Comparison of ENCODE assay signal across 8 cellular contexts in the genomic region with DNA sequence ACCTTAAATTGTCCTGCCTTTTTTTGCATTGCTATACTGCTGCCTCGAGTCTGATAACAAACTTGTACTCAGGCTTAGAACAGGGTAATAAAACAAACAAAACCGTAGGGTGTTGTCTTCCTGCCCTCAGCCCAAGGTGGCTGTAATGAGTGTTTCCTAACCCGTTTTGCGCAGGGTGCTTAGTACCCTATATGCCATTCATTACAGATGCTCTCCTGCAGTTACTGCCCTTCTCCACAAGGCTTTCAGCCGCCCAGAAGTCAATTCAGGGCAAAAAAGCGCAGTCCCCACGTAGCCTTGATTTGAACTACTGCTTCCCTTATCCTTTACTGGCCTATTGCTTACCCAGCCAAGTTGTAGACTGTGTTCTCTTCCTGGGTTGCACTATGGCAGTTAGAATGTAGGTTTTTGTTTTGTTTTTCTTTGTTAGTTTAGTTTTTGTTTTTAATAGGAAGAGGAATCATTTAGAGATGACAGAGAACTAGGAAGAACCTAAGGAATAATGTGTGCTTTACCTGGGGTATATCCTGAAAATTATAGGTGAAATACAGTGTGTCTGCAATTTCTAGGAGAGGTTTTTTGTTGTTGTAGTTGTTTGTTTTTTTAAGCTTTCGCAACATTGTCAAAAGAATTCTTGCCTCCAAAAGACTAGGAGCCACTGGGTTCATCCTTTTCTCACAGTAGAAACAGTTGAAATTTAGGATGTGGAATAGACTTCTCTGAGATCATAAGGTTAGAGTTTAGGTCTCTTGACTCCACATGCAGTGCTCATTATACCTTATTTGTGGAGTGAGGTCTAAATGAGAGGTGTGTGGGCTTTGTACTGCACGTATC. TPM values are rescaled to one million over a fixed set of nuclear protein-coding genes. Genes with fewer than 3 reads are reported as not detected.
A peak's percentile ranks its signal among the peaks of the same experiment; 100 is the strongest.
DNase-seq lines count a peak whose midpoint lies in the region; ATAC-seq lines count a peak whose summit lies in the region.

No MANE protein-coding gene starts in this region.

- peak overlapping the region; percentile 81 for H3K4me2 ChIP-seq in mesendoderm (ENCODE audit: low read length)

- ATAC-seq in GM18502 (IDR thresholded peaks at IDR 0.05; ENCODE audit: poor library complexity, unreplicated experiment), result peak; percentile 59
- peak; percentile 51 for ATAC-seq in HG02973 (IDR thresholded peaks at IDR 0.05; ENCODE audit: unreplicated experiment)

- H3K27me3 Mint-ChIP-seq in activated CD4-positive, alpha-beta T cell treated with anti-CD3 and anti-CD28 coated beads, Interleukin-2, amount 10 ng/mL, durations not matched to agents 7 days and 5 days, result no peaks in the 10 kb centered on the region

- H3K4ac ChIP-seq in mesendoderm (ENCODE audit: low read depth, low read length), result no peak overlapping the region

- H3K9me3 Mint-ChIP-seq in activated CD4-positive, alpha-beta T cell treated with anti-CD3 and anti-CD28 coated beads, Interleukin-2, amount 10 ng/mL, durations not matched to agents 7 days and 5 days, result no peaks in the 10 kb centered on the region

- no peak overlapping the region for H4K8ac ChIP-seq in mesendoderm (ENCODE audit: low read depth, low read length)

- no peak overlapping the region for H3K27ac ChIP-seq in ectodermal cell (ENCODE audit: insufficient read depth, low read depth, low read length, poor library complexity, severe bottlenecking)
- no peak overlapping the region for H3K27ac ChIP-seq in mesendoderm (ENCODE audit: low read depth, low read length)

- H3K36me3 ChIP-seq in ectodermal cell (ENCODE audit: control insufficient read depth, insufficient read depth, low read length) (peaks cover 9% of the 10 kb centered on the region), mesendoderm (ENCODE audit: control insufficient read depth, insufficient read depth, low read length) (no peaks in the 10 kb centered on the region)

- no peak overlapping the region for H3K23ac ChIP-seq in mesendoderm (ENCODE audit: low read length)

- whole genome bisulfite sequencing in ectodermal cell, 2 experiments, result 17 to 30% methylated on average over 8 to 9 of the region's 9 CpGs
- WGBS in mesendoderm (ENCODE audit: extremely low coverage, insufficient coverage, low lambda C conversion rate), result no CpG with 5 or more reads among the region's 9 CpGs

- POLR2A ChIA-PET in activated CD4-positive, alpha-beta T cell treated with anti-CD3 and anti-CD28 coated beads, Interleukin-2, amount 10 ng/mL, durations not matched to agents 7 days and 5 days (lab: Charles Lee), result interaction anchor here (0.6 to 1.0 kb wide), 2 partner anchors 121 to 122 kb away, joined by 3 read pairs; no protein-coding TSS in a partner anchor

- no peak overlapping the region for H2BK5ac ChIP-seq in mesendoderm (ENCODE audit: low read length)

- H4K5ac ChIP-seq in mesendoderm (ENCODE audit: low read length), result no peak overlapping the region

- peaks cover 7% of the 10 kb centered on the region for H3K79me1 ChIP-seq in mesendoderm (ENCODE audit: low read length)

- no peaks in the 10 kb centered on the region for H3K9me3 ChIP-seq in ectodermal cell (ENCODE audit: control insufficient read depth, low read length)

- no peak overlapping the region for H2BK15ac ChIP-seq in mesendoderm (replicated peaks; ENCODE audit: low read depth)

- H3K4me3 Mint-ChIP-seq in activated CD4-positive, alpha-beta T cell treated with anti-CD3 and anti-CD28 coated beads, Interleukin-2, amount 10 ng/mL, durations not matched to agents 7 days and 5 days, result peak overlapping the region; percentile 90

- no peak overlapping the region for H3K18ac ChIP-seq in mesendoderm (ENCODE audit: low read length)

- H3K9ac ChIP-seq in mesendoderm (ENCODE audit: low read length), result peak overlapping the region; percentile 97

- peak overlapping the region; percentile 98 for H3K4me3 ChIP-seq in ectodermal cell (ENCODE audit: insufficient read depth, low read depth, low read length)
- H3K4me3 ChIP-seq in mesendoderm (ENCODE audit: low read length), result peak overlapping the region; percentile 64

- in situ Hi-C loops in ACHN (cut with HindIII; ENCODE audit: low pct_ligation_motif_present, low pct_unique_long_range_greater_than_20kb, low sequenced_read_pairs), result no loop called here

- peaks cover 20% of the 10 kb centered on the region for H3K79me2 ChIP-seq in mesendoderm (ENCODE audit: control insufficient read depth, insufficient read depth, low read length)

- H2AK5ac ChIP-seq in mesendoderm (ENCODE audit: low read length), result no peak overlapping the region

- CTCF ChIA-PET in activated CD4-positive, alpha-beta T cell treated with anti-CD3 and anti-CD28 coated beads, Interleukin-2, amount 10 ng/mL, durations not matched to agents 7 days and 5 days (lab: Charles Lee), result interaction anchor here (0.6 to 1.1 kb wide), 2 partner anchors 29 to 451 kb away, joined by 3 to 4 read pairs; no protein-coding TSS in a partner anchor

- peak overlapping the region; percentile 96 for H3K27ac Mint-ChIP-seq in activated CD4-positive, alpha-beta T cell treated with anti-CD3 and anti-CD28 coated beads, Interleukin-2, amount 10 ng/mL, durations not matched to agents 7 days and 5 days

- peaks cover 8% of the 10 kb centered on the region for H3K4me1 ChIP-seq in ectodermal cell (ENCODE audit: control insufficient read depth, insufficient read depth, low read length)
- H3K4me1 ChIP-seq in mesendoderm (ENCODE audit: control insufficient read depth, low read depth, low read length), result peaks cover 7% of the 10 kb centered on the region

- DNase-seq in ACHN, result peak; percentile 69
- DNase-seq in NCI-H345 treated with DMSO at 0.1 percent for 48 hours (lab: John Stamatoyannopoulos, UW; ENCODE audit: unreplicated experiment), result peak; percentile 12
- peak; percentile 80 for DNase-seq in activated CD4-positive, alpha-beta T cell treated with anti-CD3 and anti-CD28 coated beads, Interleukin-2, amount 10 ng/mL, durations not matched to agents 7 days and 5 days
- DNase-seq in mesendoderm, result peak; percentile 84
- peak; percentile 22 for DNase-seq in stimulated activated CD8-positive, alpha-beta memory T cell treated with anti-CD3 and anti-CD28 coated beads, Interleukin-4, amount 100 ng/mL, for 24 hours (ENCODE audit: low read depth)

- no peaks in the 10 kb centered on the region for H3K27me3 ChIP-seq in ectodermal cell (ENCODE audit: control insufficient read depth, insufficient read depth, low read length, poor library complexity, severe bottlenecking)
- H3K27me3 ChIP-seq in mesendoderm (ENCODE audit: insufficient read depth, low read length, poor library complexity), result no peaks in the 10 kb centered on the region

- peak overlapping the region; percentile 95 for H3K56ac ChIP-seq in mesendoderm (ENCODE audit: low read length)

- no peak overlapping the region for H2BK120ac ChIP-seq in mesendoderm (ENCODE audit: low read depth, low read length)

- peaks cover 45% of the 10 kb centered on the region for H3K4me1 Mint-ChIP-seq in activated CD4-positive, alpha-beta T cell treated with anti-CD3 and anti-CD28 coated beads, Interleukin-2, amount 10 ng/mL, durations not matched to agents 7 days and 5 days

- H3K36me3 Mint-ChIP-seq in activated CD4-positive, alpha-beta T cell treated with anti-CD3 and anti-CD28 coated beads, Interleukin-2, amount 10 ng/mL, durations not matched to agents 7 days and 5 days (ENCODE audit: low read depth), result peaks cover 34% of the 10 kb centered on the region

RNA-seq across cellular contexts. Expression of gene HMGXB3, which starts 1.3 kb away (rescaled TPM):
- total RNA-seq in activated CD4-positive, alpha-beta T cell treated with anti-CD3 and anti-CD28 coated beads, Interleukin-2, amount 10 ng/mL, durations not matched to agents 7 days and 5 days, result 10 to 100 TPM; 29.4 to 31.7 TPM
- polyA plus RNA-seq in ectodermal cell (2013, experiment 1 of 4), result 31.4 TPM
- 34.0 TPM for polyA plus RNA-seq in ectodermal cell (2013, experiment 2 of 4)
- 24.1 TPM for polyA plus RNA-seq in ectodermal cell (2013, experiment 3 of 4)
- polyA plus RNA-seq in ectodermal cell (2013, experiment 4 of 4), result 23.7 TPM
- polyA plus RNA-seq in mesendoderm (2013, experiment 1 of 2), result 14.9 TPM
- polyA plus RNA-seq in mesendoderm (2013, experiment 2 of 2), result 14.5 TPM

RNA-seq across cellular contexts. Expression of gene TIGD6, which starts 1.4 kb away (rescaled TPM):
- total RNA-seq in activated CD4-positive, alpha-beta T cell treated with anti-CD3 and anti-CD28 coated beads, Interleukin-2, amount 10 ng/mL, durations not matched to agents 7 days and 5 days, result 1 to 10 TPM; 2.1 to 2.2 TPM
- 5.0 TPM for polyA plus RNA-seq in ectodermal cell (2013, experiment 1 of 4)
- polyA plus RNA-seq in ectodermal cell (2013, experiment 2 of 4), result 4.0 TPM
- 4.1 TPM for polyA plus RNA-seq in ectodermal cell (2013, experiment 3 of 4)
- polyA plus RNA-seq in ectodermal cell (2013, experiment 4 of 4), result 5.2 TPM
- polyA plus RNA-seq in mesendoderm (2013, experiment 1 of 2), result 2.3 TPM
- polyA plus RNA-seq in mesendoderm (2013, experiment 2 of 2), result 2.1 TPM

RNA-seq across cellular contexts. Expression of gene SLC26A2, which starts 41.3 kb away (rescaled TPM):
- total RNA-seq in activated CD4-positive, alpha-beta T cell treated with anti-CD3 and anti-CD28 coated beads, Interleukin-2, amount 10 ng/mL, durations not matched to agents 7 days and 5 days, result 1 to 10 TPM; 8.8 to 9.3 TPM
- 12.6 TPM for polyA plus RNA-seq in ectodermal cell (2013, experiment 1 of 4)
- polyA plus RNA-seq in ectodermal cell (2013, experiment 2 of 4), result 12.8 TPM
- 11.2 TPM for polyA plus RNA-seq in ectodermal cell (2013, experiment 3 of 4)
- polyA plus RNA-seq in ectodermal cell (2013, experiment 4 of 4), result 11.6 TPM
- polyA plus RNA-seq in mesendoderm (2013, experiment 1 of 2), result 5.2 TPM
- 5.2 TPM for polyA plus RNA-seq in mesendoderm (2013, experiment 2 of 2)

RNA-seq across cellular contexts. Expression of gene PDE6A, which starts 57.3 kb away (rescaled TPM):
- not detected for total RNA-seq in activated CD4-positive, alpha-beta T cell treated with anti-CD3 and anti-CD28 coated beads, Interleukin-2, amount 10 ng/mL, durations not matched to agents 7 days and 5 days
- polyA plus RNA-seq in ectodermal cell (2013, experiment 1 of 4), result not detected
- not detected for polyA plus RNA-seq in ectodermal cell (2013, experiment 2 of 4)
- polyA plus RNA-seq in ectodermal cell (2013, experiment 3 of 4), result not detected
- polyA plus RNA-seq in ectodermal cell (2013, experiment 4 of 4), result not detected
- under 0.01 TPM for polyA plus RNA-seq in mesendoderm (2013, experiment 1 of 2)
- polyA plus RNA-seq in mesendoderm (2013, experiment 2 of 2), result not detected

Comparison
In these comparisons a context has a peak if more than half of its experiments do, and no peak if none do; other contexts are left out.
1. DNase-seq: peak in every context shown above with its lines; median percentile 84 in mesendoderm; 80 in activated CD4-positive, alpha-beta T cell treated with anti-CD3 and anti-CD28 coated beads, Interleukin-2, amount 10 ng/mL, durations not matched to agents 7 days and 5 days; 69 in ACHN; 22 in stimulated activated CD8-positive, alpha-beta memory T cell treated with anti-CD3 and anti-CD28 coated beads, Interleukin-4, amount 100 ng/mL, for 24 hours; 12 in NCI-H345 treated with DMSO at 0.1 percent for 48 hours.